8 cellular contexts compared by ENCODE assay signal in the genomic region with DNA sequence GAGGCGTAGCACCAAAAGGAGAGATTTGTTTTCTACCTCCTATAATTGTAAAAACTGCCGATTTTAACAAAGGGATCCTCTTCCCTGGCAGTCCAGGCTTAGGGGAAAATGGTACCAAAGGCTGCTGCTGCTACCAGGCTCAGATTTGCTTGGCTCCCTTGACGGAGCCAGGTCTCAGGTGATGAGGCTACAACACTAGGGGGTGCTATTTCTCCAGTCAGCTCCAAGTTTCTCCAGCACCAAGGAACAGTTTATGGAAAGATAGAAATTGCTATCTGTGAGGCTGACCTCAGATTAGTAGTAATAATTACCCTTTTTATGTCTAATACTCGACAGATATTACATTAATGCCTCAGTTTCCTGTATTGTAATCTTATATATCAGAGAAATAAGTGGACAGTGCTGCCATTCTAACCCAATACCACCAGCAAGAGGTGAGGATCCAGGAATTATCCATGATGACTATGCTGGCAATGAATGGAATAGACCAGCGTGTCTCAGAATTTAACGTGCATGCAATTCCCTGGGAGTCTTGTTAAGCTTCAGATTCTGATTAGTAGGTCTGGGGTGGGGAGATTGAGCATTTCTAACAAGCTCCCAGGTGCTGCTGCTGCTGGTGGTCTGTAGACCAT.
A peak's percentile ranks its signal among the peaks of the same experiment; 100 is the strongest.
DNase-seq lines count a peak whose midpoint lies in the region; ATAC-seq and TF ChIP-seq lines count a peak whose summit lies in the region.

No MANE protein-coding gene starts in this region.

- no peaks in the 10 kb centered on the region for H3K9me3 ChIP-seq in CD8-positive, alpha-beta T cell (ENCODE audit: low read length)

- TF ChIP-seq CTCF in CD8-positive, alpha-beta T cell (IDR thresholded peaks at IDR 0.05) = peak; percentile 29
- TF ChIP-seq CTCF in WTC11 (IDR thresholded peaks at IDR 0.05) (peak; percentile 67), progenitor cell of endocrine pancreas (IDR thresholded peaks at IDR 0.05; ENCODE audit: unreplicated experiment) (peak; percentile 84)

- no peaks in the 10 kb centered on the region for H3K36me3 Mint-ChIP-seq in CD8-positive, alpha-beta T cell
- no peaks in the 10 kb centered on the region for H3K36me3 Mint-ChIP-seq in WTC11
- no peaks in the 10 kb centered on the region for H3K36me3 Mint-ChIP-seq in progenitor cell of endocrine pancreas (ENCODE audit: insufficient read depth)
- no peaks in the 10 kb centered on the region for H3K36me3 Mint-ChIP-seq in stimulated activated memory B cell treated with anti-CD40 and anti-IgM and Interleukin-4, amounts not matched to agents 10 μg/mL and 1 μg/mL and 100 μg/mL, for 72 hours

- peak in 1 of 7 experiments; percentile 11 for DNase-seq in CD8-positive, alpha-beta T cell
- DNase-seq in NCI-H1694 (lab: John Stamatoyannopoulos, UW) (peak; percentile 51), WTC11 (ENCODE audit: low spot score) (peak; percentile 60), glomerular endothelial cell (ENCODE audit: extremely low read depth, low read depth, low spot score) (peak; percentile 54), progenitor cell of endocrine pancreas (ENCODE audit: low spot score, unreplicated experiment) (no peak), GOT3 (lab: John Stamatoyannopoulos, UW) (no peak)

- H3K27ac ChIP-seq in CD8-positive, alpha-beta T cell (ENCODE audit: low read depth, low read length) = no peak overlapping the region

- H3K27ac Mint-ChIP-seq in CD8-positive, alpha-beta T cell = no peak overlapping the region
- H3K27ac Mint-ChIP-seq in WTC11 (no peak overlapping the region), progenitor cell of endocrine pancreas (no peak overlapping the region)
- no peak overlapping the region for H3K27ac Mint-ChIP-seq in stimulated activated memory B cell treated with anti-CD40 and anti-IgM and Interleukin-4, amounts not matched to agents 10 μg/mL and 1 μg/mL and 100 μg/mL, for 72 hours

- no peaks in the 10 kb centered on the region for H3K4me1 ChIP-seq in CD8-positive, alpha-beta T cell (ENCODE audit: insufficient read depth, low read length)

- no peak overlapping the region for H3K4me3 ChIP-seq in CD8-positive, alpha-beta T cell (ENCODE audit: low read depth, low read length)

- CTCF ChIA-PET in CD8-positive, alpha-beta T cell (lab: Charles Lee) = interaction anchor here (0.6 to 1.8 kb wide), 7 partner anchors 9 to 471 kb away, joined by 3 to 14 read pairs (median 3); no protein-coding TSS in a partner anchor
- CTCF ChIA-PET in WTC11 (lab: Charles Lee) = interaction anchor here (0.7 to 2.1 kb wide), 15 partner anchors 8 to 294 kb away, joined by 3 to 11 read pairs (median 4); partner anchors contain the start of gene ESCO1

- no peaks in the 10 kb centered on the region for H3K9me3 Mint-ChIP-seq in CD8-positive, alpha-beta T cell
- H3K9me3 Mint-ChIP-seq in WTC11 (no peaks in the 10 kb centered on the region), progenitor cell of endocrine pancreas (ENCODE audit: low read depth) (no peaks in the 10 kb centered on the region)
- H3K9me3 Mint-ChIP-seq in stimulated activated memory B cell treated with anti-CD40 and anti-IgM and Interleukin-4, amounts not matched to agents 10 μg/mL and 1 μg/mL and 100 μg/mL, for 72 hours = no peaks in the 10 kb centered on the region

- no peaks in the 10 kb centered on the region for H3K4me1 Mint-ChIP-seq in CD8-positive, alpha-beta T cell (ENCODE audit: low read depth)
- H3K4me1 Mint-ChIP-seq in WTC11 (peaks cover 11% of the 10 kb centered on the region), progenitor cell of endocrine pancreas (ENCODE audit: low read depth) (peaks cover 4% of the 10 kb centered on the region)
- H3K4me1 Mint-ChIP-seq in stimulated activated memory B cell treated with anti-CD40 and anti-IgM and Interleukin-4, amounts not matched to agents 10 μg/mL and 1 μg/mL and 100 μg/mL, for 72 hours = no peaks in the 10 kb centered on the region

- no peak overlapping the region for H3K4me3 Mint-ChIP-seq in CD8-positive, alpha-beta T cell
- H3K4me3 Mint-ChIP-seq in WTC11 = no peak overlapping the region
- H3K4me3 Mint-ChIP-seq in progenitor cell of endocrine pancreas (ENCODE audit: low read depth) = no peak overlapping the region
- no peak overlapping the region for H3K4me3 Mint-ChIP-seq in stimulated activated memory B cell treated with anti-CD40 and anti-IgM and Interleukin-4, amounts not matched to agents 10 μg/mL and 1 μg/mL and 100 μg/mL, for 72 hours

- no peaks in the 10 kb centered on the region for H3K36me3 ChIP-seq in CD8-positive, alpha-beta T cell (ENCODE audit: insufficient read depth, low read length)

- POLR2A ChIA-PET in CD8-positive, alpha-beta T cell (lab: Charles Lee) = no interaction called here
- POLR2A ChIA-PET in WTC11 (lab: Charles Lee) = interaction anchor here (0.5 kb wide), 1 partner anchor 25 kb away, joined by 3 read pairs; no protein-coding TSS in a partner anchor

- intact Hi-C loops in CD8-positive, alpha-beta T cell (cut with DNase I, micrococcal nuclease) = loop anchor here in 1 of 2 experiments (1.0 to 10.0 kb wide), 2 partner anchors 366 to 467 kb away; no protein-coding TSS in a partner anchor

- H3K27me3 ChIP-seq in CD8-positive, alpha-beta T cell (ENCODE audit: insufficient read depth, low read length) = no peaks in the 10 kb centered on the region

- ATAC-seq in CD8-positive, alpha-beta T cell = no peak
- ATAC-seq in GM19455 (IDR thresholded peaks at IDR 0.05; ENCODE audit: unreplicated experiment) (peak; percentile 57), WTC11 (peak; percentile 90)
- ATAC-seq in stimulated activated memory B cell treated with anti-CD40 and anti-IgM and Interleukin-4, amounts not matched to agents 10 μg/mL and 1 μg/mL and 100 μg/mL, for 72 hours = no peak

- peaks cover 4% of the 10 kb centered on the region for H3K27me3 Mint-ChIP-seq in CD8-positive, alpha-beta T cell (ENCODE audit: low read depth)
- H3K27me3 Mint-ChIP-seq in WTC11 (ENCODE audit: low read depth) = no peaks in the 10 kb centered on the region; the same call in 1 of the 2 replicates
- no peaks in the 10 kb centered on the region for H3K27me3 Mint-ChIP-seq in progenitor cell of endocrine pancreas
- H3K27me3 Mint-ChIP-seq in stimulated activated memory B cell treated with anti-CD40 and anti-IgM and Interleukin-4, amounts not matched to agents 10 μg/mL and 1 μg/mL and 100 μg/mL, for 72 hours = no peaks in the 10 kb centered on the region

TF ChIP-seq in WTC11, 78 proteins besides CTCF, POLR2A, EP300 and RAD21 (continues in another document):
- TF ChIP-seq EMX1 (CRISPR knock-in tag; IDR thresholded peaks at IDR 0.05) = no peak
- no peak for TF ChIP-seq ZNF396 (CRISPR knock-in tag; IDR thresholded peaks at IDR 0.05; ENCODE audit: borderline replicate concordance)
- TF ChIP-seq, protein P1, sequence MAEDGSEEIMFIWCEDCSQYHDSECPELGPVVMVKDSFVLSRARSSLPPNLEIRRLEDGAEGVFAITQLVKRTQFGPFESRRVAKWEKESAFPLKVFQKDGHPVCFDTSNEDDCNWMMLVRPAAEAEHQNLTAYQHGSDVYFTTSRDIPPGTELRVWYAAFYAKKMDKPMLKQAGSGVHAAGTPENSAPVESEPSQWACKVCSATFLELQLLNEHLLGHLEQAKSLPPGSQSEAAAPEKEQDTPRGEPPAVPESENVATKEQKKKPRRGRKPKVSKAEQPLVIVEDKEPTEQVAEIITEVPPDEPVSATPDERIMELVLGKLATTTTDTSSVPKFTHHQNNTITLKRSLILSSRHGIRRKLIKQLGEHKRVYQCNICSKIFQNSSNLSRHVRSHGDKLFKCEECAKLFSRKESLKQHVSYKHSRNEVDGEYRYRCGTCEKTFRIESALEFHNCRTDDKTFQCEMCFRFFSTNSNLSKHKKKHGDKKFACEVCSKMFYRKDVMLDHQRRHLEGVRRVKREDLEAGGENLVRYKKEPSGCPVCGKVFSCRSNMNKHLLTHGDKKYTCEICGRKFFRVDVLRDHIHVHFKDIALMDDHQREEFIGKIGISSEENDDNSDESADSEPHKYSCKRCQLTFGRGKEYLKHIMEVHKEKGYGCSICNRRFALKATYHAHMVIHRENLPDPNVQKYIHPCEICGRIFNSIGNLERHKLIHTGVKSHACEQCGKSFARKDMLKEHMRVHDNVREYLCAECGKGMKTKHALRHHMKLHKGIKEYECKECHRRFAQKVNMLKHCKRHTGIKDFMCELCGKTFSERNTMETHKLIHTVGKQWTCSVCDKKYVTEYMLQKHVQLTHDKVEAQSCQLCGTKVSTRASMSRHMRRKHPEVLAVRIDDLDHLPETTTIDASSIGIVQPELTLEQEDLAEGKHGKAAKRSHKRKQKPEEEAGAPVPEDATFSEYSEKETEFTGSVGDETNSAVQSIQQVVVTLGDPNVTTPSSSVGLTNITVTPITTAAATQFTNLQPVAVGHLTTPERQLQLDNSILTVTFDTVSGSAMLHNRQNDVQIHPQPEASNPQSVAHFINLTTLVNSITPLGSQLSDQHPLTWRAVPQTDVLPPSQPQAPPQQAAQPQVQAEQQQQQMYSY (CRISPR knock-in tag; IDR thresholded peaks at IDR 0.05) = no peak
- TF ChIP-seq FOXP4 (CRISPR knock-in tag; IDR thresholded peaks at IDR 0.05) = no peak
- TF ChIP-seq CREM (CRISPR knock-in tag; IDR thresholded peaks at IDR 0.05) = no peak
- TF ChIP-seq, protein P2, sequence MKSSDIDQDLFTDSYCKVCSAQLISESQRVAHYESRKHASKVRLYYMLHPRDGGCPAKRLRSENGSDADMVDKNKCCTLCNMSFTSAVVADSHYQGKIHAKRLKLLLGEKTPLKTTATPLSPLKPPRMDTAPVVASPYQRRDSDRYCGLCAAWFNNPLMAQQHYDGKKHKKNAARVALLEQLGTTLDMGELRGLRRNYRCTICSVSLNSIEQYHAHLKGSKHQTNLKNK (CRISPR knock-in tag; IDR thresholded peaks at IDR 0.05) = no peak
- TF ChIP-seq NFATC4 (CRISPR knock-in tag; IDR thresholded peaks at IDR 0.05) = no peak
- no peak for TF ChIP-seq ZBTB21 (CRISPR knock-in tag; IDR thresholded peaks at IDR 0.05; ENCODE audit: borderline replicate concordance)
- TF ChIP-seq ZNF232 (CRISPR knock-in tag; IDR thresholded peaks at IDR 0.05) = no peak
- no peak for TF ChIP-seq ZNF121 (CRISPR knock-in tag; IDR thresholded peaks at IDR 0.05)
- no peak for TF ChIP-seq ZNF416 (CRISPR knock-in tag; IDR thresholded peaks at IDR 0.05)

Comparison
In these comparisons a context has a peak if more than half of its experiments do, and no peak if none do; other contexts are left out.
1. ATAC-seq: peak in GM19455 (single experiment) and WTC11 (single experiment); none in CD8-positive, alpha-beta T cell (single experiment) and stimulated activated memory B cell treated with anti-CD40 and anti-IgM and Interleukin-4, amounts not matched to agents 10 μg/mL and 1 μg/mL and 100 μg/mL, for 72 hours (single experiment).
2. DNase-seq: peak in NCI-H1694 (single experiment), WTC11 (single experiment) and glomerular endothelial cell (single experiment); none in progenitor cell of endocrine pancreas (single experiment) and GOT3 (single experiment).
3. CTCF ChIP-seq: peak in every context shown above with its lines; median percentile 84 in progenitor cell of endocrine pancreas; 67 in WTC11; 29 in CD8-positive, alpha-beta T cell.